10 cellular contexts compared by ENCODE assay signal in genomic region chr5:170522211-170523128, GRCh38. TPM values are rescaled to one million over a fixed set of nuclear protein-coding genes. Genes with fewer than 3 reads are reported as not detected.
DNase-seq lines count a peak whose midpoint lies in the region; ATAC-seq, FAIRE-seq and TF ChIP-seq lines count a peak whose summit lies in the region.
"Had no signal": no experiment of that assay in that cellular context is flagged by ENCODE, and none has a peak within 500 bp of the region (broad histone marks: within the 10 kb centered on the region; RNA-seq: fewer than 3 reads in every experiment).

No MANE protein-coding gene starts in this region.

- BruUV-seq in Caco-2 (replicated peaks; lab: Mats Ljungman, UMichigan), result no TSS peak

- H3K27ac Mint-ChIP-seq in astrocyte (ENCODE audit: unreplicated experiment) (peak overlapping the region; percentile 77), Caco-2 (ENCODE audit: unreplicated experiment) (no peak overlapping the region)
- no peak overlapping the region for H3K27ac Mint-ChIP-seq in activated naive CD8-positive, alpha-beta T cell treated with anti-CD3 and anti-CD28 coated beads for 36 hours

- H3K4me3 Mint-ChIP-seq in astrocyte (ENCODE audit: unreplicated experiment), result no peak overlapping the region
- H3K4me3 Mint-ChIP-seq in Caco-2 (ENCODE audit: unreplicated experiment), result no peak overlapping the region
- H3K4me3 Mint-ChIP-seq in activated naive CD8-positive, alpha-beta T cell treated with anti-CD3 and anti-CD28 coated beads for 36 hours, result no peak overlapping the region

- no peak overlapping the region for H2AFZ ChIP-seq in astrocyte (ENCODE audit: low read depth, low read length)

- no peaks in the 10 kb centered on the region for H3K9me3 ChIP-seq in astrocyte (ENCODE audit: insufficient read depth, low read depth, low read length)
- H3K9me3 ChIP-seq in Caco-2, result no peaks in the 10 kb centered on the region

- ATAC-seq in left lobe of liver, result peak; percentile 30
- ATAC-seq in stimulated activated naive CD8-positive, alpha-beta T cell treated with anti-CD3 and anti-CD28 coated beads, Interleukin-15, Interleukin-2, amounts not matched to agents 100 U/mL and 50 U/mL, for 24 hours, result no peak
- ATAC-seq in HG03432 (IDR thresholded peaks at IDR 0.05; ENCODE audit: unreplicated experiment), result no peak

- CTCF ChIA-PET in Caco-2 (lab: Charles Lee), result no interaction called here

- no peaks in the 10 kb centered on the region for H3K36me3 Mint-ChIP-seq in astrocyte (ENCODE audit: low read depth, unreplicated experiment)
- H3K36me3 Mint-ChIP-seq in Caco-2 (ENCODE audit: insufficient read depth, unreplicated experiment), result no peaks in the 10 kb centered on the region
- H3K36me3 Mint-ChIP-seq in activated naive CD8-positive, alpha-beta T cell treated with anti-CD3 and anti-CD28 coated beads for 36 hours, result no peaks in the 10 kb centered on the region

- DNase-seq in DMS79 (lab: John Stamatoyannopoulos, UW) (peak; percentile 71), NCI-H1105 (lab: John Stamatoyannopoulos, UW) (peak; percentile 71), astrocyte (ENCODE audit: low read depth) (peak; percentile 67), left lobe of liver (ENCODE audit: low spot score) (no peak), Caco-2 (no peak)
- no peak for DNase-seq in stimulated activated naive CD8-positive, alpha-beta T cell treated with anti-CD3 and anti-CD28 coated beads, Interleukin-15, Interleukin-2, amounts not matched to agents 100 U/mL and 50 U/mL, for 24 hours
- no peak for DNase-seq in activated naive CD8-positive, alpha-beta T cell treated with anti-CD3 and anti-CD28 coated beads for 36 hours
- DNase-seq: WERI-Rb-1 had no signal

- no peak overlapping the region for H3K4me3 ChIP-seq in astrocyte (ENCODE audit: insufficient read depth, low read depth, low read length)
- H3K4me3 ChIP-seq in Caco-2 (ENCODE audit: low read depth, low read length), result no peak overlapping the region

- H3K4me1 Mint-ChIP-seq in astrocyte (ENCODE audit: low read depth, unreplicated experiment) (peaks cover 18% of the 10 kb centered on the region), Caco-2 (ENCODE audit: low read depth, unreplicated experiment) (no peaks in the 10 kb centered on the region)
- H3K4me1 Mint-ChIP-seq in activated naive CD8-positive, alpha-beta T cell treated with anti-CD3 and anti-CD28 coated beads for 36 hours, result no peaks in the 10 kb centered on the region

- peak overlapping the region; percentile 14 for H3K27ac ChIP-seq in astrocyte (ENCODE audit: low read depth, low read length)
- H3K27ac ChIP-seq: WERI-Rb-1 had no signal

- POLR2A ChIA-PET in Caco-2 (lab: Charles Lee), result no interaction called here

- H3K36me3 ChIP-seq in astrocyte (ENCODE audit: insufficient read depth, low read length), result no peaks in the 10 kb centered on the region
- no peaks in the 10 kb centered on the region for H3K36me3 ChIP-seq in Caco-2 (ENCODE audit: control insufficient read depth, insufficient read depth, low read length)
- H3K36me3 ChIP-seq: WERI-Rb-1 had no signal

- H3K79me2 ChIP-seq in astrocyte (ENCODE audit: insufficient read depth, low read length), result no peaks in the 10 kb centered on the region

- intact Hi-C loops in Caco-2 (cut with micrococcal nuclease; ENCODE audit: unreplicated experiment), result no loop called here

- peak overlapping the region; percentile 29 for H3K9ac ChIP-seq in astrocyte (ENCODE audit: low read length)

- H3K9me3 Mint-ChIP-seq in astrocyte (ENCODE audit: unreplicated experiment) (peaks cover 2% of the 10 kb centered on the region), Caco-2 (ENCODE audit: unreplicated experiment) (no peaks in the 10 kb centered on the region)
- no peaks in the 10 kb centered on the region for H3K9me3 Mint-ChIP-seq in activated naive CD8-positive, alpha-beta T cell treated with anti-CD3 and anti-CD28 coated beads for 36 hours

- peak overlapping the region; percentile 59 for H3K4me2 ChIP-seq in astrocyte (ENCODE audit: low read length)

- TF ChIP-seq CTCF in astrocyte (IDR thresholded peaks at IDR 0.05; ENCODE audit: insufficient read depth, low read depth, low read length), result no peak
- no peak for TF ChIP-seq CTCF in Caco-2 (IDR thresholded peaks at IDR 0.05; ENCODE audit: insufficient read depth in 1 of 2, low read depth in 1 of 2, low read length in 1 of 2, severe bottlenecking in 1 of 2, unreplicated experiment in 1 of 2)

- no peaks in the 10 kb centered on the region for H4K20me1 ChIP-seq in astrocyte (ENCODE audit: insufficient read depth, low read length)

- H3K4me1 ChIP-seq in astrocyte (ENCODE audit: insufficient read depth, low read length) (peaks cover 18% of the 10 kb centered on the region), Caco-2 (no peaks in the 10 kb centered on the region)

- H3K27me3 Mint-ChIP-seq in astrocyte (ENCODE audit: low read depth, unreplicated experiment), result peaks cover 52% of the 10 kb centered on the region
- H3K27me3 Mint-ChIP-seq in Caco-2 (ENCODE audit: insufficient read depth, unreplicated experiment), result peaks cover 6% of the 10 kb centered on the region
- peaks cover 4% of the 10 kb centered on the region for H3K27me3 Mint-ChIP-seq in activated naive CD8-positive, alpha-beta T cell treated with anti-CD3 and anti-CD28 coated beads for 36 hours

- peaks cover 2% of the 10 kb centered on the region for H3K27me3 ChIP-seq in astrocyte (ENCODE audit: insufficient read depth, low read length)
- H3K27me3 ChIP-seq in Caco-2 (replicated peaks; ENCODE audit: control insufficient read depth, insufficient read depth, low read length), result no peaks in the 10 kb centered on the region

- FAIRE-seq in astrocyte (lab: Jason Lieb, UNC), result no peak
- FAIRE-seq: colon had no signal

RNA-seq across cellular contexts. Expression of gene KCNIP1, which starts 18.6 kb away (rescaled TPM):
- 0.45 and 0.60 TPM in 2 replicates for total RNA-seq in astrocyte
- total RNA-seq in left lobe of liver, result not detected
- not detected in 2 replicates for total RNA-seq in Caco-2 (2022)
- not detected for total RNA-seq in activated naive CD8-positive, alpha-beta T cell treated with anti-CD3 and anti-CD28 coated beads for 36 hours

Comparison
In these comparisons a context has a peak if more than half of its experiments do, and no peak if none do; other contexts are left out.
1. DNase-seq: peak in DMS79 (single experiment), NCI-H1105 (single experiment) and astrocyte (single experiment); none in left lobe of liver (single experiment), Caco-2 (0 of 2), stimulated activated naive CD8-positive, alpha-beta T cell treated with anti-CD3 and anti-CD28 coated beads, Interleukin-15, Interleukin-2, amounts not matched to agents 100 U/mL and 50 U/mL, for 24 hours (single experiment) and activated naive CD8-positive, alpha-beta T cell treated with anti-CD3 and anti-CD28 coated beads for 36 hours (single experiment).